ENCODE assay signal across 23 cellular contexts in genomic region chr6:111015656-111016190, GRCh38.
"Had no signal": no experiment of that assay in that cellular context is flagged by ENCODE, and none has a peak within 500 bp of the region (broad histone marks: within the 10 kb centered on the region; RNA-seq: fewer than 3 reads in every experiment).

No MANE protein-coding gene starts in this region.

- H3K27me3 ChIP-seq: breast epithelium, esophagus muscularis mucosa, neural progenitor cell, spleen, upper lobe of right lung had no signal

- H3K9me3 Mint-ChIP-seq: activated CD4-positive, alpha-beta T cell treated with anti-CD3 and anti-CD28 coated beads, Interleukin-2, amount 10 ng/mL, durations not matched to agents 24 days and 14 days; activated CD8-positive, alpha-beta T cell treated with anti-CD3 and anti-CD28 coated beads for 36 hours; activated naive CD4-positive, alpha-beta T cell treated with anti-CD3 and anti-CD28 coated beads for 36 hours; activated T-cell treated with anti-CD3 and anti-CD28 coated beads, Interleukin-2, amount 50 U/mL, for 24 hours; activated T-helper 2 cell treated with anti-CD3 and anti-CD28 coated beads, Interferon-gamma antibody, Interleukin-2, Interleukin-4, amounts not matched to agents 10 μg/mL and 5 μg/mL and 100 μg/mL, durations not matched to agents 14 hours and 24 hours and 36 hours; immature natural killer cell; naive B cell; stimulated activated memory B cell treated with anti-CD40 and anti-IgM and Interleukin-4, amounts not matched to agents 10 μg/mL and 1 μg/mL and 100 μg/mL, for 72 hours had no signal

- H3K36me3 ChIP-seq: breast epithelium had no signal

- H3K4me2 ChIP-seq: neural progenitor cell had no signal

- H3K4me3 Mint-ChIP-seq: activated CD4-positive, alpha-beta T cell treated with anti-CD3 and anti-CD28 coated beads, Interleukin-2, amount 10 ng/mL, durations not matched to agents 24 days and 14 days; activated CD8-positive, alpha-beta T cell treated with anti-CD3 and anti-CD28 coated beads for 36 hours; activated naive CD4-positive, alpha-beta T cell treated with anti-CD3 and anti-CD28 coated beads for 36 hours; activated T-cell treated with anti-CD3 and anti-CD28 coated beads, Interleukin-2, amount 50 U/mL, for 24 hours; immature natural killer cell; naive B cell; neural progenitor cell; stimulated activated memory B cell treated with anti-CD40 and anti-IgM and Interleukin-4, amounts not matched to agents 10 μg/mL and 1 μg/mL and 100 μg/mL, for 72 hours had no signal

- ATAC-seq: activated CD8-positive, alpha-beta T cell treated with anti-CD3 and anti-CD28 coated beads for 36 hours; stimulated activated memory B cell treated with anti-CD40 and anti-IgM and Interleukin-4, amounts not matched to agents 10 μg/mL and 1 μg/mL and 100 μg/mL, for 72 hours; upper lobe of right lung had no signal

- DNase-seq: activated CD4-positive, alpha-beta T cell treated with anti-CD3 and anti-CD28 coated beads, Interleukin-2, amount 10 ng/mL, durations not matched to agents 24 days and 14 days; activated CD8-positive, alpha-beta T cell treated with anti-CD3 and anti-CD28 coated beads for 36 hours; activated naive CD4-positive, alpha-beta T cell treated with anti-CD3 and anti-CD28 coated beads for 36 hours; activated T-cell treated with anti-CD3 and anti-CD28 coated beads, Interleukin-2, amount 50 U/mL, for 24 hours; anterior cingulate cortex; cortex of kidney; effector CD4-positive, alpha-beta T cell; foreskin melanocyte; immature natural killer cell; naive B cell; right cardiac atrium; spleen; stimulated activated CD4-positive, alpha-beta T cell treated with anti-CD3 and anti-CD28 coated beads, Interleukin-4, amount 100 ng/mL, for 4 hours; T1000; upper lobe of right lung had no signal

- H3K4me3 ChIP-seq: breast epithelium, esophagus muscularis mucosa, lung, neural progenitor cell, spleen, thoracic aorta, upper lobe of right lung had no signal

- H3K27ac Mint-ChIP-seq: activated CD4-positive, alpha-beta T cell treated with anti-CD3 and anti-CD28 coated beads, Interleukin-2, amount 10 ng/mL, durations not matched to agents 24 days and 14 days; activated CD8-positive, alpha-beta T cell treated with anti-CD3 and anti-CD28 coated beads for 36 hours; activated naive CD4-positive, alpha-beta T cell treated with anti-CD3 and anti-CD28 coated beads for 36 hours; activated T-cell treated with anti-CD3 and anti-CD28 coated beads, Interleukin-2, amount 50 U/mL, for 24 hours; activated T-helper 2 cell treated with anti-CD3 and anti-CD28 coated beads, Interferon-gamma antibody, Interleukin-2, Interleukin-4, amounts not matched to agents 10 μg/mL and 5 μg/mL and 100 μg/mL, durations not matched to agents 14 hours and 24 hours and 36 hours; immature natural killer cell; naive B cell; neural progenitor cell; progenitor cell of endocrine pancreas; stimulated activated memory B cell treated with anti-CD40 and anti-IgM and Interleukin-4, amounts not matched to agents 10 μg/mL and 1 μg/mL and 100 μg/mL, for 72 hours had no signal

- H3K9me3 ChIP-seq: breast epithelium, esophagus muscularis mucosa, spleen, thoracic aorta, upper lobe of right lung had no signal

- H3K27me3 Mint-ChIP-seq: activated CD4-positive, alpha-beta T cell treated with anti-CD3 and anti-CD28 coated beads, Interleukin-2, amount 10 ng/mL, durations not matched to agents 24 days and 14 days; activated CD8-positive, alpha-beta T cell treated with anti-CD3 and anti-CD28 coated beads for 36 hours; activated T-cell treated with anti-CD3 and anti-CD28 coated beads, Interleukin-2, amount 50 U/mL, for 24 hours; naive B cell; progenitor cell of endocrine pancreas; stimulated activated memory B cell treated with anti-CD40 and anti-IgM and Interleukin-4, amounts not matched to agents 10 μg/mL and 1 μg/mL and 100 μg/mL, for 72 hours had no signal

- H3K4me1 ChIP-seq: breast epithelium, spleen, upper lobe of right lung had no signal

- H3K9ac ChIP-seq: neural progenitor cell had no signal

- H2AFZ ChIP-seq: neural progenitor cell had no signal

- H3K27ac ChIP-seq: breast epithelium, esophagus muscularis mucosa, neural progenitor cell, spleen, thoracic aorta, upper lobe of right lung had no signal
